14 cellular contexts compared by ENCODE assay signal in genomic region chr16:79751785-79752184, GRCh38.
A peak's percentile ranks its signal among the peaks of the same experiment; 100 is the strongest.
DNase-seq lines count a peak whose midpoint lies in the region; ATAC-seq and TF ChIP-seq lines count a peak whose summit lies in the region.
"Had no signal": no experiment of that assay in that cellular context is flagged by ENCODE, and none has a peak within 500 bp of the region (broad histone marks: within the 10 kb centered on the region; RNA-seq: fewer than 3 reads in every experiment).

No MANE protein-coding gene starts in this region.

- no peaks in the 10 kb centered on the region for H3K9me2 ChIP-seq in hepatocyte (replicated peaks; ENCODE audit: insufficient read depth)
- H3K9me2 ChIP-seq: SK-N-SH had no signal

- TF ChIP-seq CTCF in hepatocyte (IDR thresholded peaks at IDR 0.05; ENCODE audit: poor library complexity): no peak
- TF ChIP-seq CTCF in gastrocnemius medialis (IDR thresholded peaks at IDR 0.05 in 4 of 5, conservative IDR thresholded peaks at IDR 0.05 in 1 of 5): no peak

- no peak overlapping the region for H3K4me2 ChIP-seq in hepatocyte
- H3K4me2 ChIP-seq: SK-N-SH had no signal

- H3K9me3 Mint-ChIP-seq in immature natural killer cell: no peaks in the 10 kb centered on the region
- H3K9me3 Mint-ChIP-seq in stimulated activated naive B cell treated with anti-CD40 and anti-IgM and Interleukin-4, amounts not matched to agents 10 μg/mL and 1 μg/mL and 100 μg/mL, for 72 hours: peaks cover 2 to 4% of the 10 kb centered on the region in 2 donors
- H3K9me3 Mint-ChIP-seq in naive thymus-derived CD4-positive, alpha-beta T cell: peaks cover 0 to 7% (median 3%) of the 10 kb centered on the region in 11 donors
- peaks cover 8 to 19% of the 10 kb centered on the region in 2 donors for H3K9me3 Mint-ChIP-seq in activated naive CD4-positive, alpha-beta T cell treated with anti-CD3 and anti-CD28 coated beads, Interleukin-2, amount 50 U/mL, for 72 hours

- no peak overlapping the region for H3K4me3 ChIP-seq in esophagus (ENCODE audit: low read depth in 1 of 2, low read length in 2 of 2)
- no peak overlapping the region for H3K4me3 ChIP-seq in hepatocyte
- H3K4me3 ChIP-seq in gastrocnemius medialis: no peak overlapping the region
- no peak overlapping the region for H3K4me3 ChIP-seq in naive thymus-derived CD4-positive, alpha-beta T cell (ENCODE audit: low read length)

- peaks cover 0 to 7% (median 0%) of the 10 kb centered on the region in 3 donors for H3K36me3 Mint-ChIP-seq in immature natural killer cell
- no peaks in the 10 kb centered on the region for H3K36me3 Mint-ChIP-seq in stimulated activated naive B cell treated with anti-CD40 and anti-IgM and Interleukin-4, amounts not matched to agents 10 μg/mL and 1 μg/mL and 100 μg/mL, for 72 hours
- peaks cover 0 to 9% (median 0%) of the 10 kb centered on the region in 5 donors for H3K36me3 Mint-ChIP-seq in naive thymus-derived CD4-positive, alpha-beta T cell
- H3K36me3 Mint-ChIP-seq in activated naive CD4-positive, alpha-beta T cell treated with anti-CD3 and anti-CD28 coated beads, Interleukin-2, amount 50 U/mL, for 72 hours: peaks cover 6 to 11% of the 10 kb centered on the region in 2 donors

- H3K27me3 Mint-ChIP-seq in immature natural killer cell (ENCODE audit: low read depth in 3 of 3): peaks cover 2 to 13% (median 13%) of the 10 kb centered on the region in 3 donors
- H3K27me3 Mint-ChIP-seq in stimulated activated naive B cell treated with anti-CD40 and anti-IgM and Interleukin-4, amounts not matched to agents 10 μg/mL and 1 μg/mL and 100 μg/mL, for 72 hours: peaks cover 0 to 13% of the 10 kb centered on the region in 2 donors
- H3K27me3 Mint-ChIP-seq in naive thymus-derived CD4-positive, alpha-beta T cell: peaks cover 3 to 31% (median 10%) of the 10 kb centered on the region in 5 donors

- H3K27ac Mint-ChIP-seq in immature natural killer cell: no peak overlapping the region
- no peak overlapping the region for H3K27ac Mint-ChIP-seq in stimulated activated naive B cell treated with anti-CD40 and anti-IgM and Interleukin-4, amounts not matched to agents 10 μg/mL and 1 μg/mL and 100 μg/mL, for 72 hours
- no peak overlapping the region for H3K27ac Mint-ChIP-seq in naive thymus-derived CD4-positive, alpha-beta T cell
- H3K27ac Mint-ChIP-seq in activated naive CD4-positive, alpha-beta T cell treated with anti-CD3 and anti-CD28 coated beads, Interleukin-2, amount 50 U/mL, for 72 hours: no peak overlapping the region

- H3K27me3 ChIP-seq in esophagus (ENCODE audit: control insufficient read depth in 1 of 2, insufficient read depth in 2 of 2, low read length in 2 of 2): no peaks in the 10 kb centered on the region
- H3K27me3 ChIP-seq in hepatocyte: no peaks in the 10 kb centered on the region
- no peaks in the 10 kb centered on the region for H3K27me3 ChIP-seq in gastrocnemius medialis
- H3K27me3 ChIP-seq in naive thymus-derived CD4-positive, alpha-beta T cell (ENCODE audit: control insufficient read depth in 2 of 2, insufficient read depth in 2 of 2, low read length in 2 of 2): no peaks in the 10 kb centered on the region

- H4K20me1 ChIP-seq in hepatocyte (ENCODE audit: insufficient read depth, poor library complexity, severe bottlenecking): no peaks in the 10 kb centered on the region

- no peak overlapping the region for H2AFZ ChIP-seq in hepatocyte

- H3K4me1 ChIP-seq in esophagus (ENCODE audit: control insufficient read depth in 2 of 2, insufficient read depth in 2 of 2, low read length in 1 of 2) (peaks cover 2% of the 10 kb centered on the region in 2 donors), hepatocyte (ENCODE audit: insufficient read depth) (peaks cover 34% of the 10 kb centered on the region), gastrocnemius medialis (peaks cover 0 to 7% of the 10 kb centered on the region in 2 donors)
- H3K4me1 ChIP-seq in naive thymus-derived CD4-positive, alpha-beta T cell (ENCODE audit: control insufficient read depth in 2 of 2, insufficient read depth in 2 of 2, low read length in 2 of 2): no peaks in the 10 kb centered on the region

- TF ChIP-seq POLR2A in gastrocnemius medialis (IDR thresholded peaks at IDR 0.05): no peak

- H3K4me1 Mint-ChIP-seq in immature natural killer cell: peaks cover 6 to 10% of the 10 kb centered on the region in 2 donors
- no peaks in the 10 kb centered on the region for H3K4me1 Mint-ChIP-seq in stimulated activated naive B cell treated with anti-CD40 and anti-IgM and Interleukin-4, amounts not matched to agents 10 μg/mL and 1 μg/mL and 100 μg/mL, for 72 hours
- H3K4me1 Mint-ChIP-seq in naive thymus-derived CD4-positive, alpha-beta T cell: peaks cover 4 to 33% (median 9%) of the 10 kb centered on the region in 7 donors

- ATAC-seq in gastrocnemius medialis: peak in 1 of 2 donors; percentile 50
- ATAC-seq in stimulated activated naive B cell treated with anti-CD40 and anti-IgM and Interleukin-4, amounts not matched to agents 10 μg/mL and 1 μg/mL and 100 μg/mL, for 72 hours (replicated peaks): no peak
- no peak for ATAC-seq in naive thymus-derived CD4-positive, alpha-beta T cell
- ATAC-seq in activated naive CD4-positive, alpha-beta T cell treated with anti-CD3 and anti-CD28 coated beads, Interleukin-2, amount 50 U/mL, for 72 hours: no peak

- in situ Hi-C loops in gastrocnemius medialis (cut with MboI; ENCODE audit: low sequenced_read_pairs in 4 of 4): no loop called here

- H3K27ac ChIP-seq in esophagus (ENCODE audit: low read depth in 2 of 2, low read length in 1 of 2) (peak overlapping the region; percentile 45 to 59), hepatocyte (peak overlapping the region; percentile 97), gastrocnemius medialis (no peak overlapping the region)
- no peak overlapping the region for H3K27ac ChIP-seq in naive thymus-derived CD4-positive, alpha-beta T cell (ENCODE audit: low read depth, low read length)

- intact Hi-C loops in gastrocnemius medialis (cut with DNase I; ENCODE audit: low total_unique reads): no loop called here
- intact Hi-C loops in naive thymus-derived CD4-positive, alpha-beta T cell (cut with micrococcal nuclease): no loop called here

- POLR2A ChIA-PET in naive thymus-derived CD4-positive, alpha-beta T cell (lab: Charles Lee): no interaction called here

- no peaks in the 10 kb centered on the region for H3K79me2 ChIP-seq in hepatocyte

- H3K36me3 ChIP-seq in esophagus (ENCODE audit: control insufficient read depth in 2 of 2, insufficient read depth in 2 of 2, low read length in 1 of 2): no peaks in the 10 kb centered on the region
- no peaks in the 10 kb centered on the region for H3K36me3 ChIP-seq in hepatocyte (replicated peaks; ENCODE audit: insufficient read depth, low read depth)
- H3K36me3 ChIP-seq in gastrocnemius medialis: no peaks in the 10 kb centered on the region
- H3K36me3 ChIP-seq in naive thymus-derived CD4-positive, alpha-beta T cell (ENCODE audit: control insufficient read depth in 2 of 3, insufficient read depth in 3 of 3, low read length in 3 of 3): no peaks in the 10 kb centered on the region

- WGBS in esophagus, 2 donors: 27 to 57% methylated on average over 4 of the region's 4 CpGs
- WGBS in hepatocyte (ENCODE audit: low lambda C conversion rate, missing lambda C conversion rate): 90% methylated on average over 4 of the region's 4 CpGs

- H3K4me3 Mint-ChIP-seq in immature natural killer cell: no peak overlapping the region
- H3K4me3 Mint-ChIP-seq in stimulated activated naive B cell treated with anti-CD40 and anti-IgM and Interleukin-4, amounts not matched to agents 10 μg/mL and 1 μg/mL and 100 μg/mL, for 72 hours: no peak overlapping the region
- no peak overlapping the region for H3K4me3 Mint-ChIP-seq in naive thymus-derived CD4-positive, alpha-beta T cell

- H3K9me3 ChIP-seq in esophagus (ENCODE audit: control insufficient read depth in 2 of 2, insufficient read depth in 1 of 2, low read depth in 1 of 2, low read length in 1 of 2): peaks cover 2 to 3% of the 10 kb centered on the region in 2 donors
- H3K9me3 ChIP-seq in hepatocyte (ENCODE audit: low read depth): no peaks in the 10 kb centered on the region
- no peaks in the 10 kb centered on the region for H3K9me3 ChIP-seq in gastrocnemius medialis
- no peaks in the 10 kb centered on the region for H3K9me3 ChIP-seq in naive thymus-derived CD4-positive, alpha-beta T cell (ENCODE audit: control insufficient read depth in 2 of 3, low read length in 3 of 3)
- H3K9me3 ChIP-seq: SK-N-SH had no signal

- DNase-seq in HPDE6-E6E7 (ENCODE audit: extremely low spot score): peak; percentile 69
- DNase-seq in hepatocyte (ENCODE audit: low spot score): no peak
- peak; percentile 26 to 34 for DNase-seq in gastrocnemius medialis
- DNase-seq in immature natural killer cell: no peak
- DNase-seq in stimulated activated naive B cell treated with anti-CD40 and anti-IgM and Interleukin-4, amounts not matched to agents 10 μg/mL and 1 μg/mL and 100 μg/mL, for 72 hours: no peak
- DNase-seq in naive thymus-derived CD4-positive, alpha-beta T cell: no peak
- DNase-seq in activated naive CD4-positive, alpha-beta T cell treated with anti-CD3 and anti-CD28 coated beads, Interleukin-2, amount 50 U/mL, for 72 hours (ENCODE audit: low spot score in 2 of 2): no peak
- DNase-seq: ACHN; activated naive CD4-positive, alpha-beta T cell treated with Interleukin-2 at 50 U/mL for 16 hours; COR-L47; NCI-H1092 treated with DMSO at 0.1 percent for 48 hours; SK-N-SH; stimulated activated CD4-positive, alpha-beta T cell treated with anti-CD3 and anti-CD28 coated beads, Interleukin-2, amount 100 ng/mL, for 48 hours had no signal

- CTCF ChIA-PET in naive thymus-derived CD4-positive, alpha-beta T cell (lab: Charles Lee): interaction anchor here (0.7 kb wide), 1 partner anchor 8 kb away, joined by 3 read pairs; no protein-coding TSS in a partner anchor

Comparison
In these comparisons a context has a peak if more than half of its experiments do, and no peak if none do; other contexts are left out.
1. DNase-seq: peak in HPDE6-E6E7 (single experiment) and gastrocnemius medialis (2 of 2); none in hepatocyte (single experiment), immature natural killer cell (0 of 3), stimulated activated naive B cell treated with anti-CD40 and anti-IgM and Interleukin-4, amounts not matched to agents 10 μg/mL and 1 μg/mL and 100 μg/mL, for 72 hours (single experiment), naive thymus-derived CD4-positive, alpha-beta T cell (0 of 9) and activated naive CD4-positive, alpha-beta T cell treated with anti-CD3 and anti-CD28 coated beads, Interleukin-2, amount 50 U/mL, for 72 hours (0 of 2).
2. H3K27ac ChIP-seq: peak in esophagus (2 of 2) and hepatocyte (single experiment); none in gastrocnemius medialis (0 of 4) and naive thymus-derived CD4-positive, alpha-beta T cell (single experiment).